Comparison of ENCODE assay signal across 11 cellular contexts in the genomic region with DNA sequence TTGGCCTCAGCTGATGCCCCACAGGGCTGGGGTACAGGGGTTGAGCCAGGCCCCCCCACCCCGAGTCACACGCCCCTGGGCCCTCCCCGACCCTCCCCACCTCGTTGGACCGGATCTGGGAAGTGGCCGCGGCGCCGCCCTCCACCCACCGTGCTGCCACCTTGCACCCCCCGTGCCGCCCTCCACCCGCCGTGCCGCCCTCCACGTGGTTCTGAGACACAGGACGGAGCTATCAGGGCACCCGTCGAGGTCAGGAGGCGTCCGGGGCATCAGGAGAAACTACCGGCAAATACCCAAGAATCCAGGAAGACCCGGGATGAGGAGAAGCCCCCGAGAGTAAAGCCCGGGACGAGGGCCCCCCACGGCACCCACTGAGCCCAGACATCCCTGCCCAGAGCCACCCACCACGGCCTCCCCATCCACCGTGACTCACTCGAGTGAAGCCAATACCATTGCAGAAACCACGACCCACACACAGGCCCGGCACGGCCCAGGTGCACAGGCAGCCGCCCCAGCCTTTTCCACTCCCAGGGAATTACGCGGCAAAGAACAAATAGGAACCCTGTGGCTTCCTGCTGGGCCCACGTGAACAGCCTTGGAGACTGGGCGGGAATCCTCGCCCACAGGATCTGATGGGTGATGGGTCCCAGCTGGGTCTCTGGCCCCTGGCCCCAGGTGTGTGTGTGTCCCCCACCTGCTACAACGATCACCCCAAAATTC. TPM values are rescaled to one million over a fixed set of nuclear protein-coding genes. Genes with fewer than 3 reads are reported as not detected.
A peak's percentile ranks its signal among the peaks of the same experiment; 100 is the strongest.
DNase-seq lines count a peak whose midpoint lies in the region; ATAC-seq and TF ChIP-seq lines count a peak whose summit lies in the region.
"Had no signal": no experiment of that assay in that cellular context is flagged by ENCODE, and none has a peak within 500 bp of the region (broad histone marks: within the 10 kb centered on the region; RNA-seq: fewer than 3 reads in every experiment).

No MANE protein-coding gene starts in this region.

- H3K4me1 Mint-ChIP-seq in chondrocyte (ENCODE audit: low read depth) (peaks cover 23% of the 10 kb centered on the region), osteocyte (ENCODE audit: unreplicated experiment) (peaks cover 23% of the 10 kb centered on the region)

- peak overlapping the region; percentile 92 to 100 (median 97) for H3K4me2 ChIP-seq in BLaER1 treated with 17β-estradiol and CSF1 and Interleukin-3, amounts not matched to agents 10 nM and 100 nM

- H3K4me1 ChIP-seq in BLaER1 treated with 17β-estradiol and CSF1 and Interleukin-3, amounts not matched to agents 10 nM and 100 nM = peaks cover 68 to 90% (median 83%) of the 10 kb centered on the region in 10 experiments
- H3K4me1 ChIP-seq in RWPE2 (ENCODE audit: insufficient read depth, poor library complexity, severe bottlenecking) = peaks cover 7% of the 10 kb centered on the region
- H3K4me1 ChIP-seq in gastroesophageal sphincter = peaks cover 0 to 56% (median 8%) of the 10 kb centered on the region in 3 donors
- H3K4me1 ChIP-seq: parathyroid adenoma had no signal

- no peak for ATAC-seq in RWPE2 (ENCODE audit: low read depth)
- no peak for ATAC-seq in GM18907 (IDR thresholded peaks at IDR 0.05; ENCODE audit: unreplicated experiment)
- ATAC-seq in gastroesophageal sphincter = no peak

- H3K36me3 Mint-ChIP-seq in chondrocyte (ENCODE audit: low read depth) = no peaks in the 10 kb centered on the region
- H3K36me3 Mint-ChIP-seq in osteocyte (ENCODE audit: unreplicated experiment) = no peaks in the 10 kb centered on the region

- TF ChIP-seq CTCF in RWPE2 (IDR thresholded peaks at IDR 0.05; ENCODE audit: poor library complexity, severe bottlenecking) = no peak
- TF ChIP-seq CTCF in chondrocyte (IDR thresholded peaks at IDR 0.05) = no peak
- no peak for TF ChIP-seq CTCF in osteocyte (IDR thresholded peaks at IDR 0.05)
- TF ChIP-seq CTCF in gastroesophageal sphincter (IDR thresholded peaks at IDR 0.05) = no peak

- no CpG with 5 or more reads among the region's 40 CpGs for WGBS in gastroesophageal sphincter (ENCODE audit: low coverage in 1 of 2), 2 donors

- H3K9me3 ChIP-seq in BLaER1 treated with 17β-estradiol and CSF1 and Interleukin-3, amounts not matched to agents 10 nM and 100 nM (replicated peaks in 1 of 11) = no peaks in the 10 kb centered on the region
- H3K9me3 ChIP-seq in RWPE2 (ENCODE audit: severe bottlenecking) (no peaks in the 10 kb centered on the region), gastroesophageal sphincter (no peaks in the 10 kb centered on the region)

- DNase-seq in RWPE2 (ENCODE audit: low spot score) = peak; percentile 57
- DNase-seq in chondrocyte (ENCODE audit: low spot score) = peak; percentile 83
- peak; percentile 81 for DNase-seq in osteocyte (ENCODE audit: extremely low spot score, unreplicated experiment)
- no peak for DNase-seq in NCI-H187 (lab: John Stamatoyannopoulos, UW)
- no peak for DNase-seq in NCI-H1694 (lab: John Stamatoyannopoulos, UW)
- DNase-seq: H9, NCI-H187 treated with DMSO at 0.1 percent for 48 hours had no signal

- H3K4me3 Mint-ChIP-seq in chondrocyte (ENCODE audit: unreplicated experiment) (no peak overlapping the region), osteocyte (ENCODE audit: unreplicated experiment) (no peak overlapping the region)
- H3K4me3 Mint-ChIP-seq: H9 had no signal

- no peaks in the 10 kb centered on the region for H3K27me3 ChIP-seq in BLaER1 treated with 17β-estradiol and CSF1 and Interleukin-3, amounts not matched to agents 10 nM and 100 nM
- H3K27me3 ChIP-seq in RWPE2 (ENCODE audit: insufficient read depth, poor library complexity, severe bottlenecking) (no peaks in the 10 kb centered on the region), gastroesophageal sphincter (no peaks in the 10 kb centered on the region)

- H3K9ac ChIP-seq in BLaER1 treated with 17β-estradiol and CSF1 and Interleukin-3, amounts not matched to agents 10 nM and 100 nM = peak overlapping the region in 9 of 11 experiments; percentile 5 to 73 (median 63); a peak in 7 of 22 replicates
- H3K9ac ChIP-seq: parathyroid adenoma had no signal

- peak overlapping the region in 9 of 11 experiments; percentile 13 to 87 (median 74); a peak in 9 of 22 replicates for H3K27ac ChIP-seq in BLaER1 treated with 17β-estradiol and CSF1 and Interleukin-3, amounts not matched to agents 10 nM and 100 nM
- H3K27ac ChIP-seq in RWPE2 (ENCODE audit: poor library complexity, severe bottlenecking) (no peak overlapping the region), gastroesophageal sphincter (no peak overlapping the region)
- H3K27ac ChIP-seq: parathyroid adenoma had no signal

- no peak overlapping the region; a peak in 1 of 20 replicates for H3K4me3 ChIP-seq in BLaER1 treated with 17β-estradiol and CSF1 and Interleukin-3, amounts not matched to agents 10 nM and 100 nM
- H3K4me3 ChIP-seq in RWPE2 (ENCODE audit: severe bottlenecking) (no peak overlapping the region), gastroesophageal sphincter (no peak overlapping the region)

- H3K27ac Mint-ChIP-seq in chondrocyte (ENCODE audit: unreplicated experiment) (no peak overlapping the region), osteocyte (ENCODE audit: unreplicated experiment) (no peak overlapping the region)

- TF ChIP-seq POLR2A in gastroesophageal sphincter (IDR thresholded peaks at IDR 0.05) = no peak

- peaks cover 0 to 16% (median 4%) of the 10 kb centered on the region in 11 experiments; a peak in 8 of 22 replicates for H4K20me1 ChIP-seq in BLaER1 treated with 17β-estradiol and CSF1 and Interleukin-3, amounts not matched to agents 10 nM and 100 nM

- H3K27me3 Mint-ChIP-seq in chondrocyte (ENCODE audit: low read depth) = no peaks in the 10 kb centered on the region
- no peaks in the 10 kb centered on the region for H3K27me3 Mint-ChIP-seq in osteocyte (ENCODE audit: unreplicated experiment)

- peaks cover 0 to 42% (median 16%) of the 10 kb centered on the region in 11 experiments; a peak in 17 of 22 replicates for H3K36me3 ChIP-seq in BLaER1 treated with 17β-estradiol and CSF1 and Interleukin-3, amounts not matched to agents 10 nM and 100 nM
- H3K36me3 ChIP-seq in RWPE2 (ENCODE audit: low read depth) (no peaks in the 10 kb centered on the region), gastroesophageal sphincter (peaks cover 0 to 6% of the 10 kb centered on the region in 2 donors)

- H3K9me3 Mint-ChIP-seq in chondrocyte (ENCODE audit: low read depth) (no peaks in the 10 kb centered on the region), osteocyte (ENCODE audit: unreplicated experiment) (no peaks in the 10 kb centered on the region)
- H3K9me3 Mint-ChIP-seq: H9 had no signal

- TF ChIP-seq EP300 in gastroesophageal sphincter (IDR thresholded peaks at IDR 0.05) = no peak

RNA-seq across cellular contexts. Expression of gene ADAP1, which starts 34.0 kb away (rescaled TPM):
- total RNA-seq in chondrocyte (3.9 to 7.0 TPM (median 6.7 TPM) in 3 replicates), osteocyte (5.8 and 7.0 TPM in 2 replicates), gastroesophageal sphincter (100 to 1,000 TPM in 1 of 4 donors, 10 to 100 TPM in 3; 44.8 to 106 (median 60.1) TPM)

RNA-seq across cellular contexts. Expression of gene GET4, which starts 44.2 kb away (rescaled TPM):
- 26.8 to 34.7 TPM (median 28.0 TPM) in 3 replicates for total RNA-seq in chondrocyte
- 33.7 and 36.4 TPM in 2 replicates for total RNA-seq in osteocyte
- total RNA-seq in gastroesophageal sphincter = 10 to 100 TPM; 18.4 to 34.8 (median 28.7) TPM

RNA-seq across cellular contexts. Expression of gene COX19, which starts 54.8 kb away (rescaled TPM):
- total RNA-seq in chondrocyte (9.2 to 9.6 TPM (median 9.5 TPM) in 3 replicates), osteocyte (11.2 and 11.4 TPM in 2 replicates), gastroesophageal sphincter (10 to 100 TPM in 3 of 4 donors, 1 to 10 TPM in 1; 6.0 to 16.7 (median 12.0) TPM)

Comparison
In these comparisons a context has a peak if more than half of its experiments do, and no peak if none do; other contexts are left out.
1. H3K27ac ChIP-seq: peak in BLaER1 treated with 17β-estradiol and CSF1 and Interleukin-3, amounts not matched to agents 10 nM and 100 nM (9 of 11); none in RWPE2 (single experiment) and gastroesophageal sphincter (0 of 4).
2. DNase-seq: peak in RWPE2 (single experiment), chondrocyte (single experiment) and osteocyte (single experiment); none in NCI-H187 (0 of 2) and NCI-H1694 (single experiment).